Comparison of ENCODE assay signal across 22 cellular contexts in genomic region chr1:5427026-5427613, GRCh38.
DNase-seq lines count a peak whose midpoint lies in the region; ATAC-seq, FAIRE-seq and TF ChIP-seq lines count a peak whose summit lies in the region.
"Had no signal": no experiment of that assay in that cellular context is flagged by ENCODE, and none has a peak within 500 bp of the region (broad histone marks: within the 10 kb centered on the region; RNA-seq: fewer than 3 reads in every experiment).

No MANE protein-coding gene starts in this region.

- BruUV-seq in Calu3 (replicated peaks; lab: Mats Ljungman, UMichigan) = no TSS peak

- no peak for TF ChIP-seq CTCF in GM23338 (conservative IDR thresholded peaks at IDR 0.05; ENCODE audit: low read depth in 2 of 2)
- TF ChIP-seq CTCF in Loucy (conservative IDR thresholded peaks at IDR 0.05; ENCODE audit: low read length) = peak; percentile 21; the same call in 1 of the 2 replicates
- TF ChIP-seq CTCF in H1 (IDR thresholded peaks at IDR 0.05; ENCODE audit: control extremely low read depth in 1 of 3, insufficient read depth in 1 of 3, low read depth in 1 of 3, low read length in 3 of 3) = peak; percentile 29 to 45 (median 30)
- TF ChIP-seq CTCF in neural progenitor cell (IDR thresholded peaks at IDR 0.05) = peak; percentile 20
- no peak for TF ChIP-seq CTCF in Calu3 (IDR thresholded peaks at IDR 0.05; ENCODE audit: unreplicated experiment)

- TF ChIP-seq POLR2A in H1 (IDR thresholded peaks at IDR 0.05; ENCODE audit: control extremely low read depth in 1 of 2, low read depth in 2 of 2, low read length in 2 of 2) = no peak

- peak overlapping the region; percentile 51; the same call in 1 of the 2 replicates for H2BK20ac ChIP-seq in H1 (ENCODE audit: low read length)

- peaks cover 6% of the 10 kb centered on the region; the same call in 1 of the 2 replicates for H3K36me3 ChIP-seq in GM23338 (ENCODE audit: insufficient read depth)
- no peaks in the 10 kb centered on the region for H3K36me3 ChIP-seq in Loucy (ENCODE audit: insufficient read depth, low read length)
- H3K36me3 ChIP-seq in H1 (ENCODE audit: control insufficient read depth in 2 of 4, insufficient read depth in 4 of 4, low read length in 3 of 4) = no peaks in the 10 kb centered on the region
- no peaks in the 10 kb centered on the region for H3K36me3 ChIP-seq in neural progenitor cell
- H3K36me3 ChIP-seq: SJSA1 had no signal

- DNase-seq in GM23338 (ENCODE audit: low spot score) (no peak), H1 (ENCODE audit: low read depth in 1 of 2, low spot score in 2 of 2) (no peak), neural progenitor cell (ENCODE audit: low spot score) (peak; percentile 7), Calu3 (no peak)
- DNase-seq: DMS79, NCI-H1105, NCI-H146, NCI-H2029, NCI-H226, NCI-H510A treated with DMSO at 0.1 percent for 48 hours, NCI-H774, SW 1271, T-helper 17 cell had no signal

- H3K27ac Mint-ChIP-seq in GM23338 (no peak overlapping the region), neural progenitor cell (no peak overlapping the region), Calu3 (ENCODE audit: unreplicated experiment) (no peak overlapping the region)
- H3K27ac Mint-ChIP-seq: B cell, T-helper 17 cell had no signal

- no peaks in the 10 kb centered on the region for H3K27me3 ChIP-seq in GM23338 (ENCODE audit: insufficient read depth)
- H3K27me3 ChIP-seq in Loucy (ENCODE audit: insufficient read depth, low read length, poor library complexity, severe bottlenecking) = no peaks in the 10 kb centered on the region
- peaks cover 0 to 3% (median 0%) of the 10 kb centered on the region in 4 experiments; a peak in 3 of 7 replicates for H3K27me3 ChIP-seq in H1 (replicated peaks in 1 of 4; ENCODE audit: control insufficient read depth in 3 of 4, extremely low read depth in 1 of 4, insufficient read depth in 3 of 4, low read length in 3 of 4)
- H3K27me3 ChIP-seq in neural progenitor cell = no peaks in the 10 kb centered on the region
- H3K27me3 ChIP-seq: SJSA1 had no signal

- peak overlapping the region; percentile 32; the same call in 1 of the 2 replicates for H2BK12ac ChIP-seq in H1 (ENCODE audit: low read depth, low read length)

- POLR2A ChIA-PET in H1 (lab: Charles Lee; ENCODE audit: partially characterized antibody) = no interaction called here

- no peak overlapping the region for H3K23ac ChIP-seq in H1 (ENCODE audit: insufficient read length)

- no peaks in the 10 kb centered on the region for H4K20me1 ChIP-seq in GM23338 (replicated peaks; ENCODE audit: insufficient read depth)
- H4K20me1 ChIP-seq in Loucy (ENCODE audit: insufficient read depth, low read length, poor library complexity, severe bottlenecking) = no peaks in the 10 kb centered on the region
- H4K20me1 ChIP-seq in H1 (replicated peaks in 1 of 2; ENCODE audit: control insufficient read depth in 1 of 2, insufficient read depth in 2 of 2, low read length in 2 of 2) = no peaks in the 10 kb centered on the region
- H4K20me1 ChIP-seq in neural progenitor cell (ENCODE audit: low read depth) = no peaks in the 10 kb centered on the region

- H3K18ac ChIP-seq in H1 (ENCODE audit: extremely low read depth, low read length) = peak overlapping the region; percentile 9; the same call in 1 of the 2 replicates

- H3K4me1 ChIP-seq in GM23338 (ENCODE audit: insufficient read depth) = no peaks in the 10 kb centered on the region
- peaks cover 17% of the 10 kb centered on the region for H3K4me1 ChIP-seq in Loucy (ENCODE audit: insufficient read depth, low read length, poor library complexity, severe bottlenecking)
- H3K4me1 ChIP-seq in H1 (replicated peaks in 1 of 4; ENCODE audit: control insufficient read depth in 3 of 4, insufficient read depth in 4 of 4, low read length in 3 of 4) = peaks cover 10 to 32% (median 20%) of the 10 kb centered on the region in 4 experiments
- H3K4me1 ChIP-seq in neural progenitor cell = peaks cover 23% of the 10 kb centered on the region
- H3K4me1 ChIP-seq: A549, SJSA1 had no signal

- CTCF ChIA-PET in H1 (lab: Charles Lee; ENCODE audit: partially characterized antibody) (interaction anchor here (0.6 to 1.7 kb wide), 8 partner anchors 16 to 1687 kb away, joined by 3 to 9 read pairs (median 3); no protein-coding TSS in a partner anchor), Calu3 (lab: Charles Lee) (no interaction called here)

- peak overlapping the region; percentile 54 for H2BK120ac ChIP-seq in H1 (replicated peaks; ENCODE audit: low read depth, low read length)

- H2AFZ ChIP-seq in GM23338 = no peak overlapping the region
- H2AFZ ChIP-seq in Loucy (ENCODE audit: low read length) = no peak overlapping the region
- no peak overlapping the region for H2AFZ ChIP-seq in H1 (ENCODE audit: low read length)
- no peak overlapping the region for H2AFZ ChIP-seq in neural progenitor cell (replicated peaks)

- H3K79me2 ChIP-seq in GM23338 (replicated peaks; ENCODE audit: insufficient read depth) (no peaks in the 10 kb centered on the region), Loucy (ENCODE audit: insufficient read depth, low read length) (no peaks in the 10 kb centered on the region), H1 (ENCODE audit: control insufficient read depth in 1 of 2, insufficient read depth in 2 of 2, low read length in 2 of 2) (no peaks in the 10 kb centered on the region), neural progenitor cell (ENCODE audit: low read depth) (no peaks in the 10 kb centered on the region)

- H3F3A ChIP-seq in GM23338 (replicated peaks; ENCODE audit: low read depth) (no peaks in the 10 kb centered on the region), Loucy (ENCODE audit: low read depth) (no peaks in the 10 kb centered on the region), neural progenitor cell (ENCODE audit: low read depth) (peaks cover 11% of the 10 kb centered on the region)

- H3K4me2 ChIP-seq in GM23338 = no peak overlapping the region
- H3K4me2 ChIP-seq in Loucy (ENCODE audit: low read depth, low read length, poor library complexity, severe bottlenecking) = no peak overlapping the region
- no peak overlapping the region for H3K4me2 ChIP-seq in H1 (ENCODE audit: insufficient read depth in 1 of 2, low read depth in 2 of 2, low read length in 2 of 2)
- no peak overlapping the region for H3K4me2 ChIP-seq in neural progenitor cell
- H3K4me2 ChIP-seq: A549, KMS-11 had no signal

- no peak overlapping the region for H3K14ac ChIP-seq in H1 (ENCODE audit: insufficient read length)

- 89% methylated on average over 9 of the region's 9 CpGs; no CpG with 5 or more reads in 1 of the 2 experiments for WGBS in H1 (ENCODE audit: extremely low coverage in 1 of 2, insufficient coverage in 1 of 2, insufficient read length in 1 of 2, insufficient replicate concordance in 2 of 2, low coverage in 1 of 2, low lambda C conversion rate in 2 of 2, missing lambda C conversion rate in 1 of 2), 2 experiments

- H4K91ac ChIP-seq in H1 (replicated peaks; ENCODE audit: insufficient read length, low read length) = peak overlapping the region; percentile 29

- H3K9ac ChIP-seq in Loucy (ENCODE audit: low read depth, low read length, poor library complexity, severe bottlenecking) (no peak overlapping the region), H1 (replicated peaks in 1 of 4; ENCODE audit: extremely low read depth in 1 of 4, low read depth in 3 of 4, low read length in 3 of 4) (no peak overlapping the region), neural progenitor cell (no peak overlapping the region)
- H3K9ac ChIP-seq: KMS-11 had no signal

- intact Hi-C loops in Calu3 (cut with micrococcal nuclease; ENCODE audit: unreplicated experiment) = no loop called here

- TF ChIP-seq EP300 in H1 (IDR thresholded peaks at IDR 0.05; ENCODE audit: borderline replicate concordance in 1 of 2, low read depth in 2 of 2, low read length in 2 of 2) = no peak

- no peak overlapping the region for H3K4me3 Mint-ChIP-seq in GM23338
- no peak overlapping the region for H3K4me3 Mint-ChIP-seq in neural progenitor cell
- H3K4me3 Mint-ChIP-seq in Calu3 (ENCODE audit: low read depth, unreplicated experiment) = no peak overlapping the region
- H3K4me3 Mint-ChIP-seq: B cell, CD14-positive monocyte, T-helper 17 cell had no signal

- H3K23me2 ChIP-seq in H1 (ENCODE audit: low read depth, low read length) = no peaks in the 10 kb centered on the region; the same call in 1 of the 2 replicates

- no peaks in the 10 kb centered on the region; the same call in 1 of the 2 replicates for H3K9me3 ChIP-seq in Loucy (ENCODE audit: insufficient read depth, low read depth, low read length)
- no peaks in the 10 kb centered on the region for H3K9me3 ChIP-seq in H1 (ENCODE audit: insufficient read depth in 2 of 2, low read depth in 1 of 2, low read length in 1 of 2)
- H3K9me3 ChIP-seq in neural progenitor cell (ENCODE audit: low read depth) = no peaks in the 10 kb centered on the region
- H3K9me3 ChIP-seq: A549 had no signal

- H3K79me1 ChIP-seq in H1 (ENCODE audit: low read depth, low read length) = no peaks in the 10 kb centered on the region

- H3K27ac ChIP-seq in GM23338 (ENCODE audit: low read depth) (no peak overlapping the region), H1 (ENCODE audit: low read depth, low read length) (no peak overlapping the region), neural progenitor cell (no peak overlapping the region)
- H3K27ac ChIP-seq: A549, KMS-11, SJSA1 had no signal

- H3K9me3 Mint-ChIP-seq in GM23338 (peaks cover 2% of the 10 kb centered on the region; the same call in 1 of the 3 replicates), neural progenitor cell (no peaks in the 10 kb centered on the region), Calu3 (ENCODE audit: low read depth, unreplicated experiment) (no peaks in the 10 kb centered on the region)

- H3K4ac ChIP-seq in H1 (replicated peaks; ENCODE audit: insufficient read length, low read depth, low read length) = no peak overlapping the region

- no peak overlapping the region for H3K56ac ChIP-seq in H1 (replicated peaks; ENCODE audit: insufficient read length, low read depth, low read length)

- FAIRE-seq in H1 (lab: Jason Lieb, UNC) = no peak
- FAIRE-seq: A549 had no signal

- peak; percentile 19 to 48; a peak in 3 of 4 replicates for TF ChIP-seq RAD21 in H1 (IDR thresholded peaks at IDR 0.05 in 1 of 2, conservative IDR thresholded peaks at IDR 0.05 in 1 of 2; ENCODE audit: low read depth in 2 of 2, low read length in 2 of 2)

- peak overlapping the region; percentile 11; the same call in 1 of the 2 replicates for H2AK5ac ChIP-seq in H1 (ENCODE audit: low read depth, low read length)

- ATAC-seq in GM23338 = peak; percentile 21; the same call in 2 of the 3 replicates
- ATAC-seq in HG03442 (IDR thresholded peaks at IDR 0.05; ENCODE audit: unreplicated experiment) = no peak
- ATAC-seq in HG03045 (IDR thresholded peaks at IDR 0.05; ENCODE audit: unreplicated experiment) = no peak
- ATAC-seq: A549, Right ventricle myocardium inferior, T-helper 17 cell had no signal

- H3K27me3 Mint-ChIP-seq in GM23338 (ENCODE audit: insufficient read depth, low read depth, poor library complexity) (peaks cover 16% of the 10 kb centered on the region), neural progenitor cell (ENCODE audit: insufficient read depth, low read depth) (peaks cover 18% of the 10 kb centered on the region), Calu3 (ENCODE audit: unreplicated experiment) (peaks cover 17% of the 10 kb centered on the region)

- no peak overlapping the region for H3K4me3 ChIP-seq in GM23338
- no peak overlapping the region for H3K4me3 ChIP-seq in Loucy (ENCODE audit: low read length, poor library complexity, severe bottlenecking)
- H3K4me3 ChIP-seq in H1 (ENCODE audit: extremely low read depth in 1 of 4, insufficient read depth in 2 of 4, low read depth in 3 of 4, low read length in 4 of 4) = no peak overlapping the region
- no peak overlapping the region for H3K4me3 ChIP-seq in neural progenitor cell
- H3K4me3 ChIP-seq: A549, SJSA1 had no signal

- no peak overlapping the region for H4K8ac ChIP-seq in H1 (ENCODE audit: extremely low read depth, insufficient read depth, low read length)

- H3K4me1 Mint-ChIP-seq in GM23338 = peaks cover 81% of the 10 kb centered on the region
- peaks cover 49% of the 10 kb centered on the region for H3K4me1 Mint-ChIP-seq in neural progenitor cell
- no peaks in the 10 kb centered on the region for H3K4me1 Mint-ChIP-seq in Calu3 (ENCODE audit: low read depth, unreplicated experiment)
- H3K4me1 Mint-ChIP-seq: B cell, CD14-positive monocyte had no signal

- no peak overlapping the region for H4K5ac ChIP-seq in H1 (ENCODE audit: insufficient read length, low read depth, low read length)

- H3K36me3 Mint-ChIP-seq in GM23338 (ENCODE audit: low read depth) (no peaks in the 10 kb centered on the region), neural progenitor cell (no peaks in the 10 kb centered on the region), Calu3 (ENCODE audit: insufficient read depth, unreplicated experiment) (no peaks in the 10 kb centered on the region)
- H3K36me3 Mint-ChIP-seq: CD14-positive monocyte had no signal

- H3K9me2 ChIP-seq in GM23338 (ENCODE audit: insufficient read depth) (no peaks in the 10 kb centered on the region), Loucy (replicated peaks; ENCODE audit: low read depth, low read length) (no peaks in the 10 kb centered on the region)

- peak overlapping the region; percentile 54; the same call in 1 of the 2 replicates for H2BK5ac ChIP-seq in H1 (ENCODE audit: low read depth, low read length)

- H2BK15ac ChIP-seq in H1 (ENCODE audit: low read length) = peak overlapping the region; percentile 61; the same call in 1 of the 2 replicates

Comparison
In these comparisons a context has a peak if more than half of its experiments do, and no peak if none do; other contexts are left out.
1. CTCF ChIP-seq: peak in Loucy (single experiment), H1 (3 of 3) and neural progenitor cell (single experiment); none in GM23338 (0 of 2) and Calu3 (single experiment).